Comparison of ENCODE assay signal across 13 cellular contexts in genomic region chr1:231636157-231636556, GRCh38. TPM values are rescaled to one million over a fixed set of nuclear protein-coding genes. Genes with fewer than 3 reads are reported as not detected.
DNase-seq lines count a peak whose midpoint lies in the region; ATAC-seq and TF ChIP-seq lines count a peak whose summit lies in the region.
"Had no signal": no experiment of that assay in that cellular context is flagged by ENCODE, and none has a peak within 500 bp of the region (broad histone marks: within the 10 kb centered on the region; RNA-seq: fewer than 3 reads in every experiment).

No MANE protein-coding gene starts in this region.

- no peak for ATAC-seq in HG03521 (IDR thresholded peaks at IDR 0.05; ENCODE audit: unreplicated experiment)
- ATAC-seq: activated CD8-positive, alpha-beta memory T cell treated with anti-CD3 and anti-CD28 coated beads, Interleukin-2, amount 10 ng/mL, durations not matched to agents 7 days and 5 days; HCT116 had no signal

- no peak overlapping the region for H3K4me3 ChIP-seq in SJCRH30
- no peak overlapping the region for H3K4me3 ChIP-seq in fibroblast of mammary gland (ENCODE audit: control insufficient read depth, low read depth, low read length)
- no peak overlapping the region for H3K4me3 ChIP-seq in H7 (ENCODE audit: insufficient read depth, low read depth, low read length)
- H3K4me3 ChIP-seq: cardiac muscle cell had no signal

- TF ChIP-seq CTCF in fibroblast of mammary gland (conservative IDR thresholded peaks at IDR 0.05; ENCODE audit: control insufficient read depth, insufficient read depth, low read depth, low read length): no peak

- peak overlapping the region; percentile 72 for H3K27ac ChIP-seq in SJCRH30
- H3K27ac ChIP-seq: cardiac muscle cell had no signal

- peaks cover 25% of the 10 kb centered on the region for H3K4me1 ChIP-seq in SJCRH30

- H3K36me3 ChIP-seq in SJCRH30 (no peaks in the 10 kb centered on the region), H7 (replicated peaks; ENCODE audit: control insufficient read depth, insufficient read depth, low read length) (no peaks in the 10 kb centered on the region)
- H3K36me3 ChIP-seq: cardiac muscle cell had no signal

- no peaks in the 10 kb centered on the region for H3K9me3 ChIP-seq in SJCRH30 (replicated peaks)

- H3K27me3 ChIP-seq in SJCRH30 (no peaks in the 10 kb centered on the region), H7 (ENCODE audit: control insufficient read depth, insufficient read depth, low read length) (no peaks in the 10 kb centered on the region)
- H3K27me3 ChIP-seq: cardiac muscle cell had no signal

- DNase-seq in EL (peak; percentile 91), SJCRH30 (peak; percentile 83 to 90), fibroblast of mammary gland (ENCODE audit: low read depth) (peak; percentile 66), nucleus accumbens (lab: John Stamatoyannopoulos, UW) (peak in 39 of 56 donors; percentile 7 to 70 (median 39)), ureter (ENCODE audit: low spot score) (no peak), H7 (no peak)
- no peak for DNase-seq in activated naive CD4-positive, alpha-beta T cell treated with anti-CD3 and anti-CD28 coated beads, Interleukin-2, amount 50 U/mL, for 16 hours
- DNase-seq: activated CD8-positive, alpha-beta memory T cell treated with anti-CD3 and anti-CD28 coated beads, Interleukin-2, amount 10 ng/mL, durations not matched to agents 7 days and 5 days; DND-41; nephron progenitor cell had no signal

RNA-seq across cellular contexts. Expression of gene DISC1, which starts 9.6 kb away (rescaled TPM):
- total RNA-seq in SJCRH30 (2014; rRNA removed; shearing (Covaris generic)): 4.1 and 5.3 TPM in 2 replicates
- total RNA-seq in ureter: 9.6 TPM
- 5.6 and 6.3 TPM in 2 replicates for total RNA-seq in H7 (2014; rRNA removed; shearing (Covaris generic))

Comparison
In these comparisons a context has a peak if more than half of its experiments do, and no peak if none do; other contexts are left out.
1. DNase-seq: peak in EL (single experiment), SJCRH30 (2 of 2), fibroblast of mammary gland (single experiment) and nucleus accumbens (39 of 56); none in ureter (single experiment), H7 (single experiment) and activated naive CD4-positive, alpha-beta T cell treated with anti-CD3 and anti-CD28 coated beads, Interleukin-2, amount 50 U/mL, for 16 hours (single experiment).